15 cellular contexts compared by ENCODE assay signal in the genomic region with DNA sequence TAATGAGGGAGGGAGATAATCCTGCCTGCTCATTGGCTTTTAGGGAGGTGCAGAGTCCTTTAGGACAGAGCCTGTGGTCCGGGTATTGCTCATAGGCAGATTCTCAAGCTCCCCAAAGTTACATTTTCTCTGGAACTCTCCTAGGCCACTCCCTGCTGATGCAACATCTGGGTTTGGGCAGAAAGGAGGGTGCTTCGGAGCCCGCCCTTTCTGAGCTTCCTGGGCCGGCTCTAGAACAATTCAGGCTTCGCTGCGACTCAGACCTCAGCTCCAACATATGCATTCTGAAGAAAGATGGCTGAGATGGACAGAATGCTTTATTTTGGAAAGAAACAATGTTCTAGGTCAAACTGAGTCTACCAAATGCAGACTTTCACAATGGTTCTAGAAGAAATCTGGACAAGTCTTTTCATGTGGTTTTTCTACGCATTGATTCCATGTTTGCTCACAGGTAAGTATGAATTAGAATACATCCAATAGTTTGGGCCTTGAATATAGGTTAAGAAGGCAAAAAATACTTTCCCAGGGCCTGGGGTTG. TPM values are rescaled to one million over a fixed set of nuclear protein-coding genes. Genes with fewer than 3 reads are reported as not detected.
DNase-seq lines count a peak whose midpoint lies in the region; ATAC-seq, FAIRE-seq and TF ChIP-seq lines count a peak whose summit lies in the region.
"Had no signal": no experiment of that assay in that cellular context is flagged by ENCODE, and none has a peak within 500 bp of the region (broad histone marks: within the 10 kb centered on the region; RNA-seq: fewer than 3 reads in every experiment).

IL20RB (plus strand) TSS at position 233 of the 538 bp plus-strand sequence; CDS start at position 364, 131 bp downstream.

- H3K4ac ChIP-seq in H9 (ENCODE audit: low read depth, low read length) = no peak within 1 kb of the TSS

- H2AFZ ChIP-seq in H9 (ENCODE audit: low read length) (no peak within 1 kb of the TSS), astrocyte (ENCODE audit: low read depth, low read length) (no peak within 1 kb of the TSS)

- H3K4me3 Mint-ChIP-seq in H9 = no peak within 1 kb of the TSS
- peak within 1 kb of the TSS; percentile 82 for H3K4me3 Mint-ChIP-seq in astrocyte (ENCODE audit: unreplicated experiment)
- H3K4me3 Mint-ChIP-seq: T-cell had no signal

- H4K5ac ChIP-seq in H9 (ENCODE audit: insufficient read length, low read depth, low read length) = no peak within 1 kb of the TSS

- H3T11ph ChIP-seq in H9 (ENCODE audit: low read length) = no peak within 1 kb of the TSS

- ATAC-seq in A549 (peak in 1 of 2 experiments; percentile 52; a peak in 1 of 6 replicates), GM21576 (IDR thresholded peaks at IDR 0.05; ENCODE audit: unreplicated experiment) (no peak), GM19452 (IDR thresholded peaks at IDR 0.05; ENCODE audit: unreplicated experiment) (no peak)
- ATAC-seq: left lung, T-cell had no signal

- no peaks in the 10 kb centered on the region for H3K36me3 Mint-ChIP-seq in H9 (ENCODE audit: insufficient read depth in 1 of 3, low read depth in 3 of 3)
- H3K36me3 Mint-ChIP-seq in astrocyte (ENCODE audit: low read depth, unreplicated experiment) = no peaks in the 10 kb centered on the region

- H2BK5ac ChIP-seq in H9 (ENCODE audit: insufficient read length, low read length) = no peak within 1 kb of the TSS

- H3K27ac Mint-ChIP-seq in H9 (peak within 1 kb of the TSS in 2 of 3 experiments; percentile 16 to 17; a peak in 3 of 7 replicates), astrocyte (ENCODE audit: unreplicated experiment) (peak within 1 kb of the TSS; percentile 91)

- H3K27ac ChIP-seq in A549 (peak within 1 kb of the TSS; percentile 76 to 84), H9 (ENCODE audit: insufficient read length, low read depth, low read length) (no peak within 1 kb of the TSS), astrocyte (ENCODE audit: low read depth, low read length) (no peak within 1 kb of the TSS)
- H3K27ac ChIP-seq: adrenal gland, BLaER1, left lung had no signal

- H3K9me3 ChIP-seq in A549 (no peaks in the 10 kb centered on the region), H9 (ENCODE audit: control insufficient read depth, low read depth, low read length) (no peaks in the 10 kb centered on the region), astrocyte (ENCODE audit: insufficient read depth, low read depth, low read length) (no peaks in the 10 kb centered on the region)
- H3K9me3 ChIP-seq: adrenal gland, BLaER1, left lung had no signal

- H4K91ac ChIP-seq in H9 (ENCODE audit: insufficient read length, low read depth, low read length) = no peak within 1 kb of the TSS

- H3K23me2 ChIP-seq in H9 (ENCODE audit: insufficient read length, low read depth, low read length, poor library complexity, severe bottlenecking) = no peaks in the 10 kb centered on the region

- no peak within 1 kb of the TSS for H3K14ac ChIP-seq in H9 (ENCODE audit: insufficient read depth, low read length)

- H3K36me3 ChIP-seq in astrocyte (ENCODE audit: insufficient read depth, low read length) = no peaks in the 10 kb centered on the region
- H3K36me3 ChIP-seq: adrenal gland, BLaER1, left lung had no signal

- H3K18ac ChIP-seq in H9 (ENCODE audit: insufficient read length, low read depth, low read length) = no peak within 1 kb of the TSS

- H3K4me3 ChIP-seq in A549 = no peak within 1 kb of the TSS
- H3K4me3 ChIP-seq in astrocyte (ENCODE audit: insufficient read depth, low read depth, low read length) = no peak within 1 kb of the TSS
- H3K4me3 ChIP-seq: adrenal gland, BLaER1, left lung had no signal

- H2AK5ac ChIP-seq in H9 (ENCODE audit: insufficient read length, low read length) = no peak within 1 kb of the TSS

- peaks cover 23 to 27% of the 10 kb centered on the region in 2 experiments for H3K4me1 Mint-ChIP-seq in H9
- H3K4me1 Mint-ChIP-seq in astrocyte (ENCODE audit: low read depth, unreplicated experiment) = peaks cover 52% of the 10 kb centered on the region

- TF ChIP-seq CTCF in A549 (IDR thresholded peaks at IDR 0.05) (no peak), H9 (conservative IDR thresholded peaks at IDR 0.05) (no peak), astrocyte (IDR thresholded peaks at IDR 0.05; ENCODE audit: insufficient read depth, low read depth, low read length) (no peak)

- H3K56ac ChIP-seq in H9 (ENCODE audit: insufficient read length, low read depth, low read length) = no peak within 1 kb of the TSS

- TF ChIP-seq EP300 in A549 (IDR thresholded peaks at IDR 0.05) = no peak

- no peaks in the 10 kb centered on the region for H3K79me1 ChIP-seq in H9 (ENCODE audit: insufficient read depth, low read depth, low read length, poor library complexity, severe bottlenecking)

- FAIRE-seq in A549 (lab: Jason Lieb, UNC) (no peak), astrocyte (lab: Jason Lieb, UNC) (no peak)

- no peaks in the 10 kb centered on the region for H3K27me3 ChIP-seq in H9 (ENCODE audit: insufficient read depth, low read length)
- H3K27me3 ChIP-seq in astrocyte (ENCODE audit: insufficient read depth, low read length) = no peaks in the 10 kb centered on the region
- H3K27me3 ChIP-seq: adrenal gland, BLaER1, left lung had no signal

- TF ChIP-seq RAD21 in A549 (conservative IDR thresholded peaks at IDR 0.05 in 1 of 2, IDR thresholded peaks at IDR 0.05 in 1 of 2) = no peak

- no peak within 1 kb of the TSS for H3K9ac ChIP-seq in H9 (ENCODE audit: extremely low read depth, insufficient read length, low read length)
- no peak within 1 kb of the TSS for H3K9ac ChIP-seq in astrocyte (ENCODE audit: low read length)
- H3K9ac ChIP-seq: BLaER1 had no signal

- POLR2A ChIA-PET in A549 (lab: Yijun Ruan, JAX) = interaction anchor here (0.7 to 1.1 kb wide), 2 partner anchors 96 to 567 kb away, joined by 3 to 6 read pairs; partner anchors contain the start of gene NCK1

- no peak within 1 kb of the TSS for H2BK15ac ChIP-seq in H9 (ENCODE audit: low read depth, low read length)

- H4K8ac ChIP-seq in H9 (replicated peaks; ENCODE audit: insufficient read length, low read depth, low read length) = no peak within 1 kb of the TSS

- H3K23ac ChIP-seq in H9 (ENCODE audit: insufficient read length, low read depth, low read length) = no peak within 1 kb of the TSS

- H3K27me3 Mint-ChIP-seq in H9 (ENCODE audit: low read depth) = no peaks in the 10 kb centered on the region
- no peaks in the 10 kb centered on the region for H3K27me3 Mint-ChIP-seq in astrocyte (ENCODE audit: low read depth, unreplicated experiment)
- H3K27me3 Mint-ChIP-seq: T-cell had no signal

- H3K4me2 ChIP-seq in A549 = peak within 1 kb of the TSS; percentile 60
- no peak within 1 kb of the TSS for H3K4me2 ChIP-seq in H9 (ENCODE audit: insufficient read depth, insufficient read length, low read length)
- H3K4me2 ChIP-seq in astrocyte (ENCODE audit: low read length) = no peak within 1 kb of the TSS
- H3K4me2 ChIP-seq: BLaER1 had no signal

- H2BK12ac ChIP-seq in H9 (ENCODE audit: insufficient read length, low read depth, low read length) = no peak within 1 kb of the TSS

- no peak for TF ChIP-seq POLR2A in A549 (IDR thresholded peaks at IDR 0.05; ENCODE audit: low read length)

- no peaks in the 10 kb centered on the region for H3K9me3 Mint-ChIP-seq in H9
- no peaks in the 10 kb centered on the region for H3K9me3 Mint-ChIP-seq in astrocyte (ENCODE audit: unreplicated experiment)
- H3K9me3 Mint-ChIP-seq: T-cell had no signal

- CTCF ChIA-PET in A549 (lab: Yijun Ruan, JAX) = interaction anchor here (1.0 kb wide), 1 partner anchor 45 kb away, joined by 3 read pairs; no protein-coding TSS in a partner anchor

- H2BK120ac ChIP-seq in H9 (ENCODE audit: low read depth, low read length, poor library complexity, severe bottlenecking) = no peak within 1 kb of the TSS

- H3K4me1 ChIP-seq in A549 (peaks cover 79% of the 10 kb centered on the region), H9 (ENCODE audit: insufficient read depth, low read length) (peaks cover 2% of the 10 kb centered on the region; the same call in 1 of the 2 replicates), astrocyte (ENCODE audit: insufficient read depth, low read length) (peaks cover 15% of the 10 kb centered on the region)
- H3K4me1 ChIP-seq: adrenal gland, BLaER1 had no signal

- H4K20me1 ChIP-seq in H9 (ENCODE audit: control insufficient read depth, insufficient read depth, insufficient read length) (no peaks in the 10 kb centered on the region), astrocyte (ENCODE audit: insufficient read depth, low read length) (no peaks in the 10 kb centered on the region)
- H4K20me1 ChIP-seq: BLaER1 had no signal

- no peak within 1 kb of the TSS for H2BK20ac ChIP-seq in H9 (ENCODE audit: low read depth, low read length, poor library complexity, severe bottlenecking)

- H3K79me2 ChIP-seq in H9 (ENCODE audit: insufficient read depth, low read length) = no peaks in the 10 kb centered on the region
- no peaks in the 10 kb centered on the region for H3K79me2 ChIP-seq in astrocyte (ENCODE audit: insufficient read depth, low read length)

- DNase-seq in A549 (ENCODE audit: low read depth in 1 of 2, low spot score in 1 of 2) = peak in 1 of 2 experiments; percentile 14
- peak; percentile 32 for DNase-seq in H9
- DNase-seq in astrocyte (ENCODE audit: low read depth) = no peak
- peak; percentile 12 for DNase-seq in iPS DF 19.7 (ENCODE audit: low read depth, low spot score)
- DNase-seq in SKM-1 treated with dmso at 0.1 percent for 144 hours (lab: John Stamatoyannopoulos, UW; ENCODE audit: unreplicated experiment) = no peak
- DNase-seq in NCI-H1105 treated with DMSO at 0.1 percent for 48 hours (lab: John Stamatoyannopoulos, UW) = no peak
- DNase-seq: adrenal gland; left lung; NCI-H1105; stimulated activated naive CD4-positive, alpha-beta T cell treated with Interleukin-2 at 50 U/mL for 16 hours; T-cell had no signal

- 84% methylated on average over 7 of the region's 7 CpGs for WGBS in A549 (ENCODE audit: missing lambda C conversion rate)
- WGBS in H9 (ENCODE audit: extremely low coverage, insufficient read length, low lambda C conversion rate) = no CpG with 5 or more reads among the region's 7 CpGs

TF ChIP-seq in A549, 52 proteins besides CTCF, POLR2A, EP300 and RAD21 (continues in another document):
- TF ChIP-seq, protein P1, sequence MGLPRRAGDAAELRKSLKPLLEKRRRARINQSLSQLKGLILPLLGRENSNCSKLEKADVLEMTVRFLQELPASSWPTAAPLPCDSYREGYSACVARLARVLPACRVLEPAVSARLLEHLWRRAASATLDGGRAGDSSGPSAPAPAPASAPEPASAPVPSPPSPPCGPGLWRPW (IDR thresholded peaks at IDR 0.05) = no peak
- TF ChIP-seq HOXB5 (CRISPR knock-in tag; IDR thresholded peaks at IDR 0.05) (no peak), RCOR1 (IDR thresholded peaks at IDR 0.05; ENCODE audit: low read depth, low read length) (no peak), EHMT2 (IDR thresholded peaks at IDR 0.05; ENCODE audit: low read depth) (no peak), SREBF2 (IDR thresholded peaks at IDR 0.05) (no peak), HOXA7 (CRISPR knock-in tag; IDR thresholded peaks at IDR 0.05) (no peak), NR3C1 (IDR thresholded peaks at IDR 0.05) (no peak)

RNA-seq across cellular contexts. Expression of gene IL20RB, which starts in this region (rescaled TPM):
- polyA plus RNA-seq in A549 (2011; rRNA removed) (6.9 and 7.3 TPM in 2 replicates), A549 (2017; fragmentation: RNase III; extraction: RNeasy Plus Mini Kit Qiagen cat#74134 plus additional on column Dnase treatment) (1.0 to 1.6 TPM (median 1.1 TPM) in 3 replicates)
- 0.58 and 0.63 TPM in 2 replicates for polyA plus RNA-seq in A549 (2012; cell fraction: cytosol; rRNA removed)
- polyA plus RNA-seq in A549 (2012; cell fraction: nucleus; rRNA removed) = 1.3 and 2.1 TPM in 2 replicates
- 5.3 and 7.5 TPM in 2 replicates for polyA minus RNA-seq in A549 (2011; rRNA and poly(A)+ RNA removed)
- total RNA-seq in H9 (2021) (1.5 TPM in 2 replicates), astrocyte (22.0 and 23.6 TPM in 2 replicates)
- total RNA-seq: osteocyte had no signal

Comparison
In these comparisons a context has a peak if more than half of its experiments do, and no peak if none do; other contexts are left out.
1. DNase-seq: peak in H9 (single experiment) and iPS DF 19.7 (single experiment); none in astrocyte (single experiment), SKM-1 treated with dmso at 0.1 percent for 144 hours (single experiment) and NCI-H1105 treated with DMSO at 0.1 percent for 48 hours (single experiment).
2. H3K27ac ChIP-seq: peak in A549 (2 of 2); none in H9 (single experiment) and astrocyte (single experiment).